Comparison of ENCODE assay signal across 8 cellular contexts in genomic region chr1:84505167-84506001, GRCh38. TPM values are rescaled to one million over a fixed set of nuclear protein-coding genes. Genes with fewer than 3 reads are reported as not detected.
DNase-seq lines count a peak whose midpoint lies in the region; ATAC-seq and TF ChIP-seq lines count a peak whose summit lies in the region.

No MANE protein-coding gene starts in this region.

- peaks cover 0 to 31% (median 0%) of the 10 kb centered on the region in 9 donors for H3K36me3 ChIP-seq in heart right ventricle

- peaks cover 0 to 56% (median 50%) of the 10 kb centered on the region in 9 donors for H3K4me1 ChIP-seq in heart right ventricle

- H3K27ac Mint-ChIP-seq in activated naive CD8-positive, alpha-beta T cell treated with anti-CD3 and anti-CD28 coated beads, Interleukin-2, amount 50 U/mL, for 24 hours = peak overlapping the region; percentile 98
- H3K27ac Mint-ChIP-seq in progenitor cell of endocrine pancreas = peak overlapping the region; percentile 99

- H3K4me3 Mint-ChIP-seq in activated naive CD8-positive, alpha-beta T cell treated with anti-CD3 and anti-CD28 coated beads, Interleukin-2, amount 50 U/mL, for 24 hours = peak overlapping the region; percentile 97
- peak overlapping the region; percentile 93 for H3K4me3 Mint-ChIP-seq in progenitor cell of endocrine pancreas (ENCODE audit: low read depth)

- peaks cover 21% of the 10 kb centered on the region for H3K36me3 Mint-ChIP-seq in activated naive CD8-positive, alpha-beta T cell treated with anti-CD3 and anti-CD28 coated beads, Interleukin-2, amount 50 U/mL, for 24 hours (ENCODE audit: low read depth)
- H3K36me3 Mint-ChIP-seq in progenitor cell of endocrine pancreas (ENCODE audit: insufficient read depth) = peaks cover 23% of the 10 kb centered on the region

- no peaks in the 10 kb centered on the region for H3K9me3 Mint-ChIP-seq in activated naive CD8-positive, alpha-beta T cell treated with anti-CD3 and anti-CD28 coated beads, Interleukin-2, amount 50 U/mL, for 24 hours
- H3K9me3 Mint-ChIP-seq in progenitor cell of endocrine pancreas (ENCODE audit: low read depth) = peaks cover 15% of the 10 kb centered on the region

- intact Hi-C loops in heart right ventricle (cut with DNase I) = loop anchor here in 7 of 10 donors (1.0 to 10.0 kb wide), 8 partner anchors 26 to 117 kb away; partner anchors contain the start of genes CTBS (in 5 of the 7) and RPF1 (in 1 of the 7)

- no peak for TF ChIP-seq CTCF in heart right ventricle (IDR thresholded peaks at IDR 0.05)
- TF ChIP-seq CTCF in progenitor cell of endocrine pancreas (IDR thresholded peaks at IDR 0.05; ENCODE audit: unreplicated experiment) = peak; percentile 5

- peaks cover 0 to 25% (median 5%) of the 10 kb centered on the region in 11 donors for H3K9me3 ChIP-seq in heart right ventricle

- no peaks in the 10 kb centered on the region for H3K27me3 Mint-ChIP-seq in activated naive CD8-positive, alpha-beta T cell treated with anti-CD3 and anti-CD28 coated beads, Interleukin-2, amount 50 U/mL, for 24 hours
- no peaks in the 10 kb centered on the region for H3K27me3 Mint-ChIP-seq in progenitor cell of endocrine pancreas

- H3K27ac ChIP-seq in heart right ventricle = peak overlapping the region; percentile 93 to 99 (median 98)

- H3K4me3 ChIP-seq in heart right ventricle = peak overlapping the region; percentile 51 to 91 (median 74)

- DNase-seq in COLO668 (lab: John Stamatoyannopoulos, UW; ENCODE audit: unreplicated experiment) (peak; percentile 94), NCI-H345 (lab: John Stamatoyannopoulos, UW) (peak; percentile 45), heart right ventricle (no peak), progenitor cell of endocrine pancreas (ENCODE audit: low spot score, unreplicated experiment) (no peak)
- DNase-seq in activated naive CD8-positive, alpha-beta T cell treated with anti-CD3 and anti-CD28 coated beads, Interleukin-2, amount 50 U/mL, for 24 hours = no peak
- DNase-seq in stimulated activated CD4-positive, alpha-beta T cell treated with anti-CD3 and anti-CD28 coated beads, Interleukin-4, amount 100 ng/mL, for 1 hour = no peak

- H3K27me3 ChIP-seq in heart right ventricle = no peaks in the 10 kb centered on the region

- ATAC-seq in GM18873 (IDR thresholded peaks at IDR 0.05; ENCODE audit: low FRiP score, unreplicated experiment) (peak; percentile 21), HG03095 (IDR thresholded peaks at IDR 0.05; ENCODE audit: unreplicated experiment) (peak; percentile 32), heart right ventricle (peak; percentile 60 to 85 (median 79))
- peak; percentile 13 for ATAC-seq in activated naive CD8-positive, alpha-beta T cell treated with anti-CD3 and anti-CD28 coated beads, Interleukin-2, amount 50 U/mL, for 24 hours

- WGBS in heart right ventricle, 2 donors = 0 to 1% methylated on average over 53 to 58 of the region's 58 CpGs

- peaks cover 49% of the 10 kb centered on the region for H3K4me1 Mint-ChIP-seq in activated naive CD8-positive, alpha-beta T cell treated with anti-CD3 and anti-CD28 coated beads, Interleukin-2, amount 50 U/mL, for 24 hours
- H3K4me1 Mint-ChIP-seq in progenitor cell of endocrine pancreas (ENCODE audit: low read depth) = peaks cover 26% of the 10 kb centered on the region

RNA-seq across cellular contexts. Expression of gene SPATA1, which starts 0.8 kb away (rescaled TPM):
- 1 to 10 TPM in 8 of 10 donors, under 1 TPM in 2; 0.78 to 2.9 (median 1.6) TPM for total RNA-seq in heart right ventricle
- 1 to 10 TPM in 1 of 2 donors, under 1 TPM in 1; 0.22 to 1.5 TPM for polyA plus RNA-seq in heart right ventricle
- 1.9 and 2.5 TPM in 2 replicates for total RNA-seq in progenitor cell of endocrine pancreas

RNA-seq across cellular contexts. Expression of gene GNG5, which starts 1.0 kb away (rescaled TPM):
- total RNA-seq in heart right ventricle (100 to 1,000 TPM; 155 to 216 (median 164) TPM), progenitor cell of endocrine pancreas (189 and 210 TPM in 2 replicates)
- polyA plus RNA-seq in heart right ventricle = 100 to 1,000 TPM; 140 to 254 TPM

RNA-seq across cellular contexts. Expression of gene RPF1, which starts 26.3 kb away (rescaled TPM):
- total RNA-seq in heart right ventricle = 10 to 100 TPM; 28.0 to 38.9 (median 32.0) TPM
- polyA plus RNA-seq in heart right ventricle = 10 to 100 TPM; 17.9 to 45.8 TPM
- 40.5 and 42.6 TPM in 2 replicates for total RNA-seq in progenitor cell of endocrine pancreas

Comparison
In these comparisons a context has a peak if more than half of its experiments do, and no peak if none do; other contexts are left out.
1. DNase-seq: peak in COLO668 (single experiment) and NCI-H345 (single experiment); none in activated naive CD8-positive, alpha-beta T cell treated with anti-CD3 and anti-CD28 coated beads, Interleukin-2, amount 50 U/mL, for 24 hours (single experiment), heart right ventricle (0 of 2), progenitor cell of endocrine pancreas (single experiment) and stimulated activated CD4-positive, alpha-beta T cell treated with anti-CD3 and anti-CD28 coated beads, Interleukin-4, amount 100 ng/mL, for 1 hour (single experiment).
2. ATAC-seq: peak in every context shown above with its lines; median percentile 79 in heart right ventricle; 32 in HG03095; 21 in GM18873; 13 in activated naive CD8-positive, alpha-beta T cell treated with anti-CD3 and anti-CD28 coated beads, Interleukin-2, amount 50 U/mL, for 24 hours.